20 cellular contexts compared by ENCODE assay signal in genomic region chr2:68151037-68151436, GRCh38. TPM values are rescaled to one million over a fixed set of nuclear protein-coding genes. Genes with fewer than 3 reads are reported as not detected.
DNase-seq lines count a peak whose midpoint lies in the region; ATAC-seq, FAIRE-seq and TF ChIP-seq lines count a peak whose summit lies in the region.
"Had no signal": no experiment of that assay in that cellular context is flagged by ENCODE, and none has a peak within 500 bp of the region (broad histone marks: within the 10 kb centered on the region; RNA-seq: fewer than 3 reads in every experiment).

No MANE protein-coding gene starts in this region.

- H3K9me3 Mint-ChIP-seq in activated T-cell treated with anti-CD3 and anti-CD28 coated beads, Interleukin-2, amount 50 U/mL, for 24 hours = no peaks in the 10 kb centered on the region
- no peaks in the 10 kb centered on the region for H3K9me3 Mint-ChIP-seq in activated T-cell treated with anti-CD3 and anti-CD28 coated beads, Interleukin-2, amount 50 U/mL, for 72 hours
- no peaks in the 10 kb centered on the region for H3K9me3 Mint-ChIP-seq in astrocyte (ENCODE audit: unreplicated experiment)
- H3K9me3 Mint-ChIP-seq in naive B cell = no peaks in the 10 kb centered on the region
- no peaks in the 10 kb centered on the region for H3K9me3 Mint-ChIP-seq in stimulated activated naive B cell treated with anti-CD40 and anti-IgM and Interleukin-4, amounts not matched to agents 10 μg/mL and 1 μg/mL and 100 μg/mL, for 72 hours
- H3K9me3 Mint-ChIP-seq: CD8-positive, alpha-beta memory T cell had no signal

- H3K27ac Mint-ChIP-seq in activated T-cell treated with anti-CD3 and anti-CD28 coated beads, Interleukin-2, amount 50 U/mL, for 24 hours = peak overlapping the region; percentile 65
- no peak overlapping the region for H3K27ac Mint-ChIP-seq in activated T-cell treated with anti-CD3 and anti-CD28 coated beads, Interleukin-2, amount 50 U/mL, for 72 hours
- peak overlapping the region; percentile 10 for H3K27ac Mint-ChIP-seq in astrocyte (ENCODE audit: unreplicated experiment)
- peak overlapping the region in 5 of 6 donors; percentile 0 to 61 (median 19) for H3K27ac Mint-ChIP-seq in naive B cell
- H3K27ac Mint-ChIP-seq in stimulated activated naive B cell treated with anti-CD40 and anti-IgM and Interleukin-4, amounts not matched to agents 10 μg/mL and 1 μg/mL and 100 μg/mL, for 72 hours = no peak overlapping the region

- H3K4me2 ChIP-seq in astrocyte (ENCODE audit: low read length) = no peak overlapping the region
- H3K4me2 ChIP-seq: A549 had no signal

- H3K36me3 ChIP-seq in astrocyte (ENCODE audit: insufficient read depth, low read length) = no peaks in the 10 kb centered on the region
- H3K36me3 ChIP-seq: gastroesophageal sphincter, tibial artery had no signal

- H3K36me3 Mint-ChIP-seq in activated T-cell treated with anti-CD3 and anti-CD28 coated beads, Interleukin-2, amount 50 U/mL, for 24 hours (ENCODE audit: low read depth) = peaks cover 21% of the 10 kb centered on the region
- H3K36me3 Mint-ChIP-seq in activated T-cell treated with anti-CD3 and anti-CD28 coated beads, Interleukin-2, amount 50 U/mL, for 72 hours (ENCODE audit: insufficient read depth in 2 of 2) = no peaks in the 10 kb centered on the region
- H3K36me3 Mint-ChIP-seq in astrocyte (ENCODE audit: low read depth, unreplicated experiment) (no peaks in the 10 kb centered on the region), naive B cell (no peaks in the 10 kb centered on the region)
- H3K36me3 Mint-ChIP-seq in stimulated activated naive B cell treated with anti-CD40 and anti-IgM and Interleukin-4, amounts not matched to agents 10 μg/mL and 1 μg/mL and 100 μg/mL, for 72 hours = peaks cover 9% of the 10 kb centered on the region in 2 donors

- H3K9me3 ChIP-seq in astrocyte (ENCODE audit: insufficient read depth, low read depth, low read length) = no peaks in the 10 kb centered on the region
- H3K9me3 ChIP-seq: A549, gastroesophageal sphincter, tibial artery had no signal

- no peaks in the 10 kb centered on the region for H3K27me3 Mint-ChIP-seq in activated T-cell treated with anti-CD3 and anti-CD28 coated beads, Interleukin-2, amount 50 U/mL, for 24 hours
- no peaks in the 10 kb centered on the region for H3K27me3 Mint-ChIP-seq in activated T-cell treated with anti-CD3 and anti-CD28 coated beads, Interleukin-2, amount 50 U/mL, for 72 hours (ENCODE audit: low read depth)
- H3K27me3 Mint-ChIP-seq in astrocyte (ENCODE audit: low read depth, unreplicated experiment) (no peaks in the 10 kb centered on the region), naive B cell (no peaks in the 10 kb centered on the region)
- H3K27me3 Mint-ChIP-seq in stimulated activated naive B cell treated with anti-CD40 and anti-IgM and Interleukin-4, amounts not matched to agents 10 μg/mL and 1 μg/mL and 100 μg/mL, for 72 hours = no peaks in the 10 kb centered on the region

- no peak overlapping the region for H3K27ac ChIP-seq in astrocyte (ENCODE audit: low read depth, low read length)
- H3K27ac ChIP-seq: A549, gastroesophageal sphincter, tibial artery had no signal

- H3K9ac ChIP-seq in astrocyte (ENCODE audit: low read length) = no peak overlapping the region

- no peak for DNase-seq in activated T-cell treated with anti-CD3 and anti-CD28 coated beads, Interleukin-2, amount 50 U/mL, for 24 hours
- no peak for DNase-seq in activated T-cell treated with anti-CD3 and anti-CD28 coated beads, Interleukin-2, amount 50 U/mL, for 72 hours
- DNase-seq in GM19239 (ENCODE audit: insufficient read length, low spot score) (no peak), astrocyte (ENCODE audit: low read depth) (no peak), naive B cell (no peak), DMS153 treated with DMSO at 0.1 percent for 48 hours (lab: John Stamatoyannopoulos, UW; ENCODE audit: unreplicated experiment) (no peak)
- DNase-seq in stimulated activated CD4-positive, alpha-beta T cell treated with anti-CD3 and anti-CD28 coated beads, Interleukin-12 subunit alpha, Interleukin-12 subunit beta, amount 100 ng/mL, for 4 hours = no peak
- DNase-seq in stimulated activated naive B cell treated with anti-CD40 and anti-IgM and Interleukin-4, amounts not matched to agents 10 μg/mL and 1 μg/mL and 100 μg/mL, for 72 hours = no peak
- DNase-seq: activated CD8-positive, alpha-beta memory T cell treated with anti-CD3 and anti-CD28 coated beads for 24 hours; amygdala; CD8-positive, alpha-beta memory T cell; NCI-H1694; NCI-H345; NK-92 treated with Interleukin-12 subunit alpha and Interleukin-12 subunit beta, amount 100 ng/mL, for 24 hours; RPMI8226; SW 1271; tibial artery had no signal

- H2AFZ ChIP-seq in astrocyte (ENCODE audit: low read depth, low read length) = no peak overlapping the region

- H3K27me3 ChIP-seq in astrocyte (ENCODE audit: insufficient read depth, low read length) = no peaks in the 10 kb centered on the region
- H3K27me3 ChIP-seq: gastroesophageal sphincter, tibial artery had no signal

- FAIRE-seq in GM19239 (lab: Jason Lieb, UNC) = peak; percentile 76
- no peak for FAIRE-seq in astrocyte (lab: Jason Lieb, UNC)
- FAIRE-seq: A549, HTR-8/SVneo had no signal

- no peak overlapping the region for H3K4me3 ChIP-seq in astrocyte (ENCODE audit: insufficient read depth, low read depth, low read length)
- H3K4me3 ChIP-seq: A549, gastroesophageal sphincter, tibial artery had no signal

- peaks cover 7% of the 10 kb centered on the region for H3K79me2 ChIP-seq in astrocyte (ENCODE audit: insufficient read depth, low read length)

- H3K4me1 ChIP-seq in astrocyte (ENCODE audit: insufficient read depth, low read length) = no peaks in the 10 kb centered on the region

- H3K4me3 Mint-ChIP-seq in activated T-cell treated with anti-CD3 and anti-CD28 coated beads, Interleukin-2, amount 50 U/mL, for 24 hours = no peak overlapping the region
- H3K4me3 Mint-ChIP-seq in activated T-cell treated with anti-CD3 and anti-CD28 coated beads, Interleukin-2, amount 50 U/mL, for 72 hours = no peak overlapping the region
- H3K4me3 Mint-ChIP-seq in astrocyte (ENCODE audit: unreplicated experiment) (no peak overlapping the region), naive B cell (peak overlapping the region in 3 of 8 donors; percentile 12 to 27 (median 21))
- no peak overlapping the region for H3K4me3 Mint-ChIP-seq in stimulated activated naive B cell treated with anti-CD40 and anti-IgM and Interleukin-4, amounts not matched to agents 10 μg/mL and 1 μg/mL and 100 μg/mL, for 72 hours
- H3K4me3 Mint-ChIP-seq: CD8-positive, alpha-beta memory T cell had no signal

- ATAC-seq in activated T-cell treated with anti-CD3 and anti-CD28 coated beads, Interleukin-2, amount 50 U/mL, for 72 hours (replicated peaks in 1 of 2) = no peak
- no peak for ATAC-seq in naive B cell (ENCODE audit: low read depth in 2 of 2)
- no peak for ATAC-seq in stimulated activated naive B cell treated with anti-CD40 and anti-IgM and Interleukin-4, amounts not matched to agents 10 μg/mL and 1 μg/mL and 100 μg/mL, for 72 hours (replicated peaks)
- ATAC-seq: A549, gastroesophageal sphincter had no signal

- TF ChIP-seq CTCF in astrocyte (IDR thresholded peaks at IDR 0.05; ENCODE audit: insufficient read depth, low read depth, low read length) = no peak

- H3K4me1 Mint-ChIP-seq in activated T-cell treated with anti-CD3 and anti-CD28 coated beads, Interleukin-2, amount 50 U/mL, for 24 hours (ENCODE audit: low read depth) = peaks cover 41% of the 10 kb centered on the region
- H3K4me1 Mint-ChIP-seq in activated T-cell treated with anti-CD3 and anti-CD28 coated beads, Interleukin-2, amount 50 U/mL, for 72 hours (ENCODE audit: low read depth) = peaks cover 35% of the 10 kb centered on the region
- H3K4me1 Mint-ChIP-seq in astrocyte (ENCODE audit: low read depth, unreplicated experiment) = peaks cover under 1% of the 10 kb centered on the region
- peaks cover 24 to 42% (median 25%) of the 10 kb centered on the region in 3 donors for H3K4me1 Mint-ChIP-seq in naive B cell
- H3K4me1 Mint-ChIP-seq in stimulated activated naive B cell treated with anti-CD40 and anti-IgM and Interleukin-4, amounts not matched to agents 10 μg/mL and 1 μg/mL and 100 μg/mL, for 72 hours = peaks cover 13 to 24% of the 10 kb centered on the region in 2 donors

- no peaks in the 10 kb centered on the region for H4K20me1 ChIP-seq in astrocyte (ENCODE audit: insufficient read depth, low read length)

RNA-seq across cellular contexts. Expression of gene PNO1, which starts 6.7 kb away (rescaled TPM):
- 10 to 100 TPM; 12.5 to 18.9 TPM for total RNA-seq in activated T-cell treated with anti-CD3 and anti-CD28 coated beads, Interleukin-2, amount 50 U/mL, for 72 hours
- 23.0 and 26.8 TPM in 2 replicates for total RNA-seq in astrocyte
- polyA plus RNA-seq in naive B cell (ENCODE audit: low read depth in 6 of 6) = 10 to 100 TPM; 17.2 to 33.2 (median 19.5) TPM

Comparison
In these comparisons a context has a peak if more than half of its experiments do, and no peak if none do; other contexts are left out.
1. H3K27ac Mint-ChIP-seq: peak in activated T-cell treated with anti-CD3 and anti-CD28 coated beads, Interleukin-2, amount 50 U/mL, for 24 hours (single experiment), astrocyte (single experiment) and naive B cell (5 of 6); none in activated T-cell treated with anti-CD3 and anti-CD28 coated beads, Interleukin-2, amount 50 U/mL, for 72 hours (single experiment) and stimulated activated naive B cell treated with anti-CD40 and anti-IgM and Interleukin-4, amounts not matched to agents 10 μg/mL and 1 μg/mL and 100 μg/mL, for 72 hours (single experiment).